ENCODE assay signal across 8 cellular contexts in the genomic region with DNA sequence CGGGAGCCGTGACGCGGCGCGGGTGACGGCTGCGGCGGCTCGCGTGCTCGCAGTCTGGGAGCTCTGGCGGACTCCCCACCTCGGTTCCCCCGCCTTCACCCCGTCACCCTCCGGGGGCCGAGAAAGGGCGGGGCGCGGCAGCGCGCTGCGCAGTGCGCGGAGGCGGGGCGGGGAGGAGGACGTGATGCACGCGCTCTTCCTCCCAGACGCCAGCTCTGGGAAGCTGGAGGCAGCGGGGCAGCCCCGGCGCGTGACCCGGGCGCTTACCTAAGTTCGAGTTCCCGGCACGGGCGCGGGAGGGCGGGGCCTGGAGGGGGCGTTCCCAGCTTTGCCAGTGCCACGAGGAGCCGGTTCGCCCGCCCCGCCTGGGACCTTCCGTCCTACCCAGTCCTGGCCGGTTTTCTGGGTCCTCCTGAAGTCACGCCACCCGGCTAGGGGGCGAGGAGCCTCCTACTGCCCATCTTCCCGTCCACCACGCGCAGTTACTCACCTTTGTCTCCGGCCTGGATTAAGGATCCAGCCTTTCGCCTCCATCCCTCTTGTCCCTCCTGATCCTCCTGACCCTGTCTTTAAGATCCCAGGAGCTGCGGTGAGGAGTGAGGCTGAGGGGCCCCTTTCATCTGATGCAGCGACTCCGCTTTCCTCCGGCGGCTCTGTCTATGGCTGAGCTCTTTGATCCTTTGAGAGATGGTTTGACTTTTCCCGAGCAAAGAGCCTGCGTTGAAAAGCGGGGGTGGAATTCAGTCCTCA. TPM values are rescaled to one million over a fixed set of nuclear protein-coding genes. Genes with fewer than 3 reads are reported as not detected.
A peak's percentile ranks its signal among the peaks of the same experiment; 100 is the strongest.
DNase-seq lines count a peak whose midpoint lies in the region; ATAC-seq and TF ChIP-seq lines count a peak whose summit lies in the region.

No MANE protein-coding gene starts in this region.

- H3K36me3 ChIP-seq in mucosa of rectum (ENCODE audit: control insufficient read depth in 2 of 2, insufficient read depth in 2 of 2, low read length in 2 of 2): no peaks in the 10 kb centered on the region

- peak overlapping the region; percentile 62 to 98 (median 93) for H3K27ac Mint-ChIP-seq in IgD-negative memory B cell

- peak overlapping the region; percentile 98 to 99 for H3K27ac ChIP-seq in mucosa of rectum (ENCODE audit: low read depth in 2 of 2, low read length in 2 of 2)

- H3K4me1 Mint-ChIP-seq in IgD-negative memory B cell: peaks cover 12 to 24% (median 22%) of the 10 kb centered on the region in 3 donors

- H3K27me3 Mint-ChIP-seq in IgD-negative memory B cell: no peaks in the 10 kb centered on the region

- peaks cover 0 to 2% (median 2%) of the 10 kb centered on the region in 3 donors for H3K9me3 Mint-ChIP-seq in IgD-negative memory B cell

- peak overlapping the region; percentile 68 to 99 (median 96) for H3K4me3 Mint-ChIP-seq in IgD-negative memory B cell

- H3K4me1 ChIP-seq in mucosa of rectum (ENCODE audit: control insufficient read depth in 2 of 2, insufficient read depth in 2 of 2, low read length in 2 of 2): peaks cover 9 to 39% of the 10 kb centered on the region in 2 donors

- H3K4me3 ChIP-seq in mucosa of rectum (ENCODE audit: low read length in 2 of 2): peak overlapping the region; percentile 97

- H3K36me3 Mint-ChIP-seq in IgD-negative memory B cell: no peaks in the 10 kb centered on the region

- peak; percentile 76 for TF ChIP-seq POLR2A in erythroblast (IDR thresholded peaks at IDR 0.05; ENCODE audit: low read length)

- H3K9me3 ChIP-seq in mucosa of rectum (ENCODE audit: control insufficient read depth in 2 of 2, low read length in 2 of 2): no peaks in the 10 kb centered on the region

- DNase-seq in DMS153 (lab: John Stamatoyannopoulos, UW) (peak; percentile 98), OCI-M1 (lab: John Stamatoyannopoulos, UW) (peak; percentile 97), erythroblast (lab: John Stamatoyannopoulos, UW) (peak; percentile 97 to 99)
- peak; percentile 99 for DNase-seq in activated T-cell treated with anti-CD3 and anti-CD28 coated beads, Interleukin-2, amount 50 U/mL, for 1 hour
- peak; percentile 98 to 99 for DNase-seq in stimulated activated CD8-positive, alpha-beta memory T cell treated with anti-CD3 and anti-CD28 coated beads, Interleukin-4, amount 100 ng/mL, for 4 hours (ENCODE audit: low read depth in 2 of 2, low spot score in 1 of 2)

- peak overlapping the region; percentile 98 to 99 for H3K9ac ChIP-seq in mucosa of rectum (ENCODE audit: low read depth in 1 of 2, low read length in 2 of 2)

- H3K27me3 ChIP-seq in mucosa of rectum (ENCODE audit: control insufficient read depth in 2 of 2, insufficient read depth in 2 of 2, low read length in 2 of 2): no peaks in the 10 kb centered on the region

- ATAC-seq in GM21576 (IDR thresholded peaks at IDR 0.05; ENCODE audit: unreplicated experiment): peak; percentile 76

RNA-seq across cellular contexts. Expression of a gene that starts 0.4 kb away (rescaled TPM):
- 19.4 TPM for polyA plus RNA-seq in IgD-negative memory B cell

Comparison
In these comparisons a context has a peak if more than half of its experiments do, and no peak if none do; other contexts are left out.
1. Peak in every context shown above with its lines: DNase-seq, ATAC-seq, H3K4me3 ChIP-seq and H3K27ac ChIP-seq.